Comparison of ENCODE assay signal across 18 cellular contexts in genomic region chr20:51797357-51798025, GRCh38. TPM values are rescaled to one million over a fixed set of nuclear protein-coding genes. Genes with fewer than 3 reads are reported as not detected.
DNase-seq lines count a peak whose midpoint lies in the region; ATAC-seq, FAIRE-seq and TF ChIP-seq lines count a peak whose summit lies in the region.
"Had no signal": no experiment of that assay in that cellular context is flagged by ENCODE, and none has a peak within 500 bp of the region (broad histone marks: within the 10 kb centered on the region; RNA-seq: fewer than 3 reads in every experiment).

No MANE protein-coding gene starts in this region.

- H3K9me3 Mint-ChIP-seq in stimulated activated naive CD8-positive, alpha-beta T cell treated with anti-CD3 and anti-CD28 coated beads, Interleukin-15, amount 100 ng/mL, for 72 hours: no peaks in the 10 kb centered on the region
- H3K9me3 Mint-ChIP-seq: activated naive CD4-positive, alpha-beta T cell treated with anti-CD3 and anti-CD28 coated beads, Interleukin-2, amount 50 U/mL, for 24 hours had no signal

- H3K4me2 ChIP-seq in HCT116 (ENCODE audit: low read length): no peak overlapping the region

- WGBS in lower leg skin, 2 donors: 45 to 47% methylated on average over 3 of the region's 3 CpGs

- RAD21 ChIA-PET in HCT116 (lab: Charles Lee; ENCODE audit: low non-redundant PET in 1 of 2, low total read pairs in 2 of 2, uncharacterized antibody in 2 of 2, unreplicated experiment in 2 of 2): no interaction called here

- H3K4me1 ChIP-seq in HCT116 (ENCODE audit: control insufficient read depth in 1 of 2, insufficient read depth in 2 of 2, low read length in 2 of 2) (peaks cover 0 to 18% of the 10 kb centered on the region in 2 experiments; a peak in 2 of 4 replicates), iPS-18a (ENCODE audit: control insufficient read depth, low read depth, low read length) (peaks cover 50% of the 10 kb centered on the region)
- H3K4me1 ChIP-seq: prostate gland had no signal

- no peaks in the 10 kb centered on the region for H3K79me2 ChIP-seq in HCT116 (ENCODE audit: insufficient read depth, low read length)

- CTCF ChIA-PET in HCT116 (lab: Charles Lee): interaction anchor here (1.5 kb wide), 1 partner anchor 13 kb away, joined by 3 read pairs; no protein-coding TSS in a partner anchor

- peak; percentile 95 for FAIRE-seq in A204.1 (lab: Jason Lieb, UNC)
- FAIRE-seq in TTC549 (lab: Jason Lieb, UNC): peak; percentile 84
- no peak for FAIRE-seq in RCC 7860 (lab: Jason Lieb, UNC)
- FAIRE-seq: GM12892 had no signal

- H4K20me1 ChIP-seq in HCT116 (ENCODE audit: insufficient read depth): no peaks in the 10 kb centered on the region

- no peak for TF ChIP-seq RAD21 in HCT116 (IDR thresholded peaks at IDR 0.05; ENCODE audit: low read depth)

- POLR2A ChIA-PET in HCT116 (lab: Charles Lee): no interaction called here

- no peak overlapping the region for H3K27ac Mint-ChIP-seq in stimulated activated naive CD8-positive, alpha-beta T cell treated with anti-CD3 and anti-CD28 coated beads, Interleukin-15, amount 100 ng/mL, for 72 hours
- H3K27ac Mint-ChIP-seq: activated CD8-positive, alpha-beta memory T cell treated with anti-CD3 and anti-CD28 coated beads, Interleukin-2, amount 10 ng/mL, durations not matched to agents 7 days and 5 days; activated naive CD4-positive, alpha-beta T cell treated with anti-CD3 and anti-CD28 coated beads, Interleukin-2, amount 50 U/mL, for 24 hours had no signal

- H3K27ac ChIP-seq in HCT116 (ENCODE audit: low read depth, low read length): no peak overlapping the region
- H3K27ac ChIP-seq in iPS-18a (ENCODE audit: low read length): peak overlapping the region; percentile 38
- H3K27ac ChIP-seq: esophagus muscularis mucosa, prostate gland had no signal

- H3K36me3 ChIP-seq in HCT116 (ENCODE audit: control insufficient read depth in 1 of 2, insufficient read depth in 2 of 2, low read length in 2 of 2) (no peaks in the 10 kb centered on the region), iPS-18a (ENCODE audit: control insufficient read depth, low read depth, low read length) (peaks cover 32% of the 10 kb centered on the region)
- H3K36me3 ChIP-seq: esophagus muscularis mucosa, prostate gland had no signal

- no peaks in the 10 kb centered on the region for H3K9me3 ChIP-seq in HCT116 (ENCODE audit: control insufficient read depth in 1 of 2, insufficient read depth in 1 of 2, low read depth in 1 of 2, low read length in 2 of 2)
- no peaks in the 10 kb centered on the region for H3K9me3 ChIP-seq in iPS-18a (ENCODE audit: control insufficient read depth, low read depth, low read length)
- H3K9me3 ChIP-seq: esophagus muscularis mucosa, prostate gland had no signal

- TF ChIP-seq CTCF in HCT116 (IDR thresholded peaks at IDR 0.05 in 2 of 3, conservative IDR thresholded peaks at IDR 0.05 in 1 of 3; ENCODE audit: borderline replicate concordance in 1 of 3, insufficient read depth in 1 of 3, low read depth in 2 of 3, low read length in 2 of 3) (no peak), lower leg skin (IDR thresholded peaks at IDR 0.05) (no peak)

- peaks cover 62% of the 10 kb centered on the region for H3K27me3 Mint-ChIP-seq in stimulated activated naive CD8-positive, alpha-beta T cell treated with anti-CD3 and anti-CD28 coated beads, Interleukin-15, amount 100 ng/mL, for 72 hours

- ATAC-seq in HCT116 (no peak), HG02938 (IDR thresholded peaks at IDR 0.05; ENCODE audit: unreplicated experiment) (no peak)
- ATAC-seq in stimulated activated naive CD8-positive, alpha-beta T cell treated with anti-CD3 and anti-CD28 coated beads, Interleukin-15, amount 100 ng/mL, for 72 hours: no peak
- ATAC-seq: activated CD8-positive, alpha-beta memory T cell treated with anti-CD3 and anti-CD28 coated beads, Interleukin-2, amount 10 ng/mL, durations not matched to agents 7 days and 5 days had no signal

- H3K27me3 ChIP-seq in HCT116 (ENCODE audit: insufficient read depth, low read length) (no peaks in the 10 kb centered on the region), iPS-18a (ENCODE audit: control insufficient read depth, insufficient read depth, low read length) (no peaks in the 10 kb centered on the region)

- intact Hi-C loops in HCT116 (cut with micrococcal nuclease) (no loop called here), lower leg skin (cut with DNase I; ENCODE audit: low total_unique reads) (loop anchor here (5.0 kb wide), 1 partner anchor 190 kb away; no protein-coding TSS in a partner anchor)

- DNase-seq in HCT116 (ENCODE audit: low read depth, low spot score): no peak
- no peak for DNase-seq in stimulated activated naive CD8-positive, alpha-beta T cell treated with anti-CD3 and anti-CD28 coated beads, Interleukin-15, amount 100 ng/mL, for 72 hours
- DNase-seq in lower leg skin (ENCODE audit: low spot score in 2 of 2): no peak
- DNase-seq in RCC 7860 (ENCODE audit: low spot score): no peak
- DNase-seq: activated CD8-positive, alpha-beta memory T cell treated with anti-CD3 and anti-CD28 coated beads, Interleukin-2, amount 10 ng/mL, durations not matched to agents 7 days and 5 days; AML-193; cerebellar nuclear complex; DMS79 treated with DMSO at 0.1 percent for 48 hours; stimulated activated CD8-positive, alpha-beta memory T cell treated with anti-CD3 and anti-CD28 coated beads, Interleukin-4, amount 100 ng/mL, for 48 hours had no signal

- H2AFZ ChIP-seq in HCT116 (ENCODE audit: low read depth, low read length, poor library complexity, severe bottlenecking): peak overlapping the region; percentile 4

- peaks cover 15% of the 10 kb centered on the region for H3K4me1 Mint-ChIP-seq in stimulated activated naive CD8-positive, alpha-beta T cell treated with anti-CD3 and anti-CD28 coated beads, Interleukin-15, amount 100 ng/mL, for 72 hours

- TF ChIP-seq POLR2A in HCT116 (IDR thresholded peaks at IDR 0.05; ENCODE audit: borderline replicate concordance, extremely low read depth, insufficient read depth, insufficient read length) (no peak), lower leg skin (IDR thresholded peaks at IDR 0.05) (no peak)

- no peak overlapping the region for H3K4me3 Mint-ChIP-seq in stimulated activated naive CD8-positive, alpha-beta T cell treated with anti-CD3 and anti-CD28 coated beads, Interleukin-15, amount 100 ng/mL, for 72 hours
- H3K4me3 Mint-ChIP-seq: activated CD8-positive, alpha-beta memory T cell treated with anti-CD3 and anti-CD28 coated beads, Interleukin-2, amount 10 ng/mL, durations not matched to agents 7 days and 5 days; activated naive CD4-positive, alpha-beta T cell treated with anti-CD3 and anti-CD28 coated beads, Interleukin-2, amount 50 U/mL, for 24 hours had no signal

- H3K4me3 ChIP-seq in HCT116 (replicated peaks in 1 of 2; ENCODE audit: low read depth in 1 of 2, low read length in 2 of 2) (no peak overlapping the region), iPS-18a (ENCODE audit: low read length) (peak overlapping the region; percentile 95), lower leg skin (ENCODE audit: low read depth, poor library complexity, severe bottlenecking) (no peak overlapping the region)
- H3K4me3 ChIP-seq: esophagus muscularis mucosa, prostate gland had no signal

- H3K9me2 ChIP-seq in HCT116 (ENCODE audit: insufficient read depth): no peaks in the 10 kb centered on the region

- BruUV-seq in HCT116 (replicated peaks; lab: Mats Ljungman, UMichigan): no TSS peak

- H3K9ac ChIP-seq in HCT116 (ENCODE audit: low read length): no peak overlapping the region
- peak overlapping the region; percentile 99 for H3K9ac ChIP-seq in iPS-18a (ENCODE audit: low read length)

TF ChIP-seq in HCT116, 20 proteins besides CTCF, POLR2A, EP300 and RAD21 (continues in another document):
- TF ChIP-seq TCF7L2 (IDR thresholded peaks at IDR 0.05; ENCODE audit: borderline replicate concordance, extremely low read depth, insufficient read depth, insufficient read length) (no peak), SIN3A (IDR thresholded peaks at IDR 0.05; ENCODE audit: low read depth) (no peak), SRF (IDR thresholded peaks at IDR 0.05; ENCODE audit: low read depth) (no peak), ZNF274 (IDR thresholded peaks at IDR 0.05; ENCODE audit: low read depth, low read length) (no peak), JUND (IDR thresholded peaks at IDR 0.05) (no peak), CEBPB (IDR thresholded peaks at IDR 0.05; ENCODE audit: low read depth) (no peak), SP1 (IDR thresholded peaks at IDR 0.05; ENCODE audit: low read depth) (no peak), POLR2AphosphoS5 (IDR thresholded peaks at IDR 0.05; ENCODE audit: low read depth, low read length) (no peak), ELF1 (IDR thresholded peaks at IDR 0.05; ENCODE audit: borderline replicate concordance, low read depth) (no peak), EZH2phosphoT487 (IDR thresholded peaks at IDR 0.05; ENCODE audit: borderline replicate concordance) (no peak), FOSL1 (IDR thresholded peaks at IDR 0.05; ENCODE audit: low read depth) (no peak), ZFX (IDR thresholded peaks at IDR 0.05) (no peak), CBX3 (IDR thresholded peaks at IDR 0.05; ENCODE audit: low read depth) (no peak), EGR1 (IDR thresholded peaks at IDR 0.05; ENCODE audit: low read depth) (no peak)

RNA-seq across cellular contexts. Expression of gene SALL4, which starts 4.8 kb away (rescaled TPM):
- total RNA-seq in HCT116 (2021; ENCODE audit: unreplicated experiment) (1.9 TPM), lower leg skin (under 1 TPM in 3 of 4 donors, not detected in 1; 0.13 to 0.34 (median 0.21) TPM)
- 0.98 and 1.3 TPM in 2 replicates for polyA plus RNA-seq in HCT116 (2012)
- total RNA-seq: esophagus muscularis mucosa, mononuclear cell had no signal

RNA-seq across cellular contexts. Expression of gene ATP9A, which starts 29.3 kb away (rescaled TPM):
- total RNA-seq in HCT116 (2021; ENCODE audit: unreplicated experiment) (16.8 TPM), lower leg skin (10 to 100 TPM; 14.1 to 23.6 (median 16.1) TPM)
- polyA plus RNA-seq in HCT116 (2012): 13.6 and 15.4 TPM in 2 replicates
